In genomic region chr13:75330770-75331169, GRCh38 we compare ENCODE assay signal across 18 cellular contexts.
DNase-seq lines count a peak whose midpoint lies in the region; ATAC-seq, FAIRE-seq and TF ChIP-seq lines count a peak whose summit lies in the region.
"Had no signal": no experiment of that assay in that cellular context is flagged by ENCODE, and none has a peak within 500 bp of the region (broad histone marks: within the 10 kb centered on the region; RNA-seq: fewer than 3 reads in every experiment).

No MANE protein-coding gene starts in this region.

- H3K9me3 ChIP-seq in HepG2 (ENCODE audit: low read length), result no peaks in the 10 kb centered on the region
- no peaks in the 10 kb centered on the region for H3K9me3 ChIP-seq in right lobe of liver
- H3K9me3 ChIP-seq in endothelial cell of umbilical vein (replicated peaks; ENCODE audit: control insufficient read depth, insufficient read depth, low read length), result no peaks in the 10 kb centered on the region
- no peaks in the 10 kb centered on the region for H3K9me3 ChIP-seq in subcutaneous abdominal adipose tissue (ENCODE audit: control insufficient read depth in 5 of 5, low read length in 5 of 5)
- H3K9me3 ChIP-seq: BE2C had no signal

- ATAC-seq in HepG2, result no peak
- ATAC-seq in right lobe of liver, result no peak
- ATAC-seq in GM23338, result no peak
- no peak for ATAC-seq in esophagus mucosa

- H2AFZ ChIP-seq in HepG2 (ENCODE audit: low read length) (no peak overlapping the region), GM23338 (no peak overlapping the region), endothelial cell of umbilical vein (ENCODE audit: low read depth, low read length) (no peak overlapping the region)

- no peak for TF ChIP-seq RAD21 in HepG2 (CRISPR knock-in tag; IDR thresholded peaks at IDR 0.05)

- H3K4me1 Mint-ChIP-seq in GM23338, result peaks cover 45% of the 10 kb centered on the region

- no peak overlapping the region for H3K4me3 ChIP-seq in HepG2 (replicated peaks in 1 of 3; ENCODE audit: insufficient read depth in 1 of 3, low read depth in 2 of 3, low read length in 3 of 3)
- H3K4me3 ChIP-seq in right lobe of liver, result no peak overlapping the region
- no peak overlapping the region for H3K4me3 ChIP-seq in GM23338
- H3K4me3 ChIP-seq in endothelial cell of umbilical vein (replicated peaks in 1 of 3; ENCODE audit: insufficient read depth in 1 of 3, low read depth in 1 of 3, low read length in 3 of 3), result no peak overlapping the region
- H3K4me3 ChIP-seq in subcutaneous abdominal adipose tissue (ENCODE audit: low read depth in 1 of 5, low read length in 5 of 5), result no peak overlapping the region

- no peaks in the 10 kb centered on the region for H3K9me3 Mint-ChIP-seq in GM23338
- H3K9me3 Mint-ChIP-seq: CD8-positive, alpha-beta memory T cell; H9 had no signal

- dilution Hi-C loops in endothelial cell of umbilical vein (cut with MboI; ENCODE audit: extremely low pct_ligation_motif_present, low sequenced_read_pairs), result no loop called here

- no peaks in the 10 kb centered on the region for H3K27me3 Mint-ChIP-seq in GM23338 (ENCODE audit: insufficient read depth, low read depth, poor library complexity)
- H3K27me3 Mint-ChIP-seq: CD4-positive, CD25-positive, alpha-beta regulatory T cell had no signal

- H4K20me1 ChIP-seq in HepG2 (ENCODE audit: insufficient read depth, low read length), result no peaks in the 10 kb centered on the region
- no peaks in the 10 kb centered on the region for H4K20me1 ChIP-seq in GM23338 (replicated peaks; ENCODE audit: insufficient read depth)
- H4K20me1 ChIP-seq in endothelial cell of umbilical vein (replicated peaks; ENCODE audit: control insufficient read depth, extremely low read depth, insufficient read depth, low read length), result no peaks in the 10 kb centered on the region

- H3K36me3 Mint-ChIP-seq in GM23338 (ENCODE audit: low read depth), result peaks cover 18% of the 10 kb centered on the region

- DNase-seq in HepG2 (ENCODE audit: low spot score) (no peak), right lobe of liver (no peak), GM23338 (ENCODE audit: low spot score) (no peak), endothelial cell of umbilical vein (ENCODE audit: low read depth, low spot score) (peak; percentile 20), G401 (ENCODE audit: low spot score) (no peak)
- DNase-seq: ACHN; BE2C; C1 segment of cervical spinal cord; CD4-positive, CD25-positive, alpha-beta regulatory T cell; CD8-positive, alpha-beta memory T cell; COR-L47; GDM1; H9 had no signal

- H3K4me3 Mint-ChIP-seq in GM23338, result no peak overlapping the region
- H3K4me3 Mint-ChIP-seq: H9 had no signal

- H3K27me3 ChIP-seq in HepG2 (ENCODE audit: control insufficient read depth in 1 of 2, insufficient read depth in 2 of 2, low read length in 2 of 2) (no peaks in the 10 kb centered on the region), right lobe of liver (no peaks in the 10 kb centered on the region), GM23338 (ENCODE audit: insufficient read depth) (no peaks in the 10 kb centered on the region), endothelial cell of umbilical vein (ENCODE audit: control insufficient read depth in 2 of 2, insufficient read depth in 2 of 2, low read length in 2 of 2) (no peaks in the 10 kb centered on the region), subcutaneous abdominal adipose tissue (ENCODE audit: control insufficient read depth in 5 of 5, insufficient read depth in 4 of 5, low read length in 5 of 5) (no peaks in the 10 kb centered on the region)
- H3K27me3 ChIP-seq: BE2C had no signal

- no peak overlapping the region for H3K9ac ChIP-seq in HepG2 (ENCODE audit: insufficient read depth, low read depth, low read length)
- H3K9ac ChIP-seq in endothelial cell of umbilical vein (replicated peaks; ENCODE audit: extremely low read depth, insufficient read depth, low read length), result no peak overlapping the region
- no peak overlapping the region for H3K9ac ChIP-seq in subcutaneous abdominal adipose tissue (ENCODE audit: low read length in 5 of 5)

- 98% methylated on average over 2 of the region's 2 CpGs for WGBS in HepG2 (ENCODE audit: low lambda C conversion rate)
- WGBS in right lobe of liver (ENCODE audit: insufficient coverage, low coverage, low lambda C conversion rate, missing lambda C conversion rate), result 77% methylated on average over 2 of the region's 2 CpGs

- H3K79me2 ChIP-seq in HepG2 (ENCODE audit: insufficient read depth, low read length) (no peaks in the 10 kb centered on the region), GM23338 (replicated peaks; ENCODE audit: insufficient read depth) (no peaks in the 10 kb centered on the region), endothelial cell of umbilical vein (ENCODE audit: control insufficient read depth, insufficient read depth, low read length) (peaks cover 2% of the 10 kb centered on the region)

- in situ Hi-C loops in HepG2 (cut with HindIII; ENCODE audit: extremely low pct_ligation_motif_present, low pct_unique_long_range_greater_than_20kb), result no loop called here
- in situ Hi-C loops in G401 (cut with HindIII; ENCODE audit: low sequenced_read_pairs), result no loop called here

- peak overlapping the region; percentile 63 for H3K27ac ChIP-seq in HepG2 (ENCODE audit: extremely low read length, insufficient read depth, low read length)
- no peak overlapping the region for H3K27ac ChIP-seq in right lobe of liver
- no peak overlapping the region for H3K27ac ChIP-seq in GM23338 (ENCODE audit: low read depth)
- H3K27ac ChIP-seq in endothelial cell of umbilical vein (ENCODE audit: insufficient read depth, low read depth, low read length), result no peak overlapping the region
- peak overlapping the region; percentile 85 for H3K27ac ChIP-seq in subcutaneous abdominal adipose tissue (ENCODE audit: low read depth, low read length)

- TF ChIP-seq POLR2A in HepG2 (IDR thresholded peaks at IDR 0.05; ENCODE audit: insufficient read depth in 1 of 2, low read depth in 2 of 2, low read length in 2 of 2), result no peak
- TF ChIP-seq POLR2A in right lobe of liver (IDR thresholded peaks at IDR 0.05), result no peak
- TF ChIP-seq POLR2A in endothelial cell of umbilical vein (IDR thresholded peaks at IDR 0.05; ENCODE audit: low read depth, low read length), result no peak

- CTCF ChIA-PET in HepG2 (lab: Yijun Ruan, JAX; ENCODE audit: low intra/inter-chr PET ratio, low total read pairs), result no interaction called here
- CTCF ChIA-PET in endothelial cell of umbilical vein (lab: Charles Lee), result interaction anchor here (1.5 to 3.0 kb wide), 2 partner anchors 10 to 27 kb away, joined by 4 to 11 read pairs; no protein-coding TSS in a partner anchor

- POLR2A ChIA-PET in HepG2 (lab: Yijun Ruan, JAX) (interaction anchor here (0.7 to 3.4 kb wide), 2 partner anchors 9 to 152 kb away, joined by 3 to 12 read pairs; partner anchors contain the start of gene TBC1D4), endothelial cell of umbilical vein (lab: Charles Lee) (no interaction called here)

- H3K9me1 ChIP-seq in endothelial cell of umbilical vein (replicated peaks; ENCODE audit: control insufficient read depth, extremely low read depth, insufficient read depth, low read length), result peaks cover 2% of the 10 kb centered on the region

- H3K4me1 ChIP-seq in HepG2 (ENCODE audit: insufficient read depth, low read length) (peaks cover 52% of the 10 kb centered on the region), right lobe of liver (peaks cover 0 to 22% (median 2%) of the 10 kb centered on the region in 4 donors), GM23338 (ENCODE audit: insufficient read depth) (peaks cover 22% of the 10 kb centered on the region), endothelial cell of umbilical vein (ENCODE audit: control insufficient read depth, extremely low read depth, insufficient read depth, low read length) (peaks cover 21% of the 10 kb centered on the region), subcutaneous abdominal adipose tissue (ENCODE audit: control insufficient read depth in 5 of 5, insufficient read depth in 5 of 5, low read length in 5 of 5) (peaks cover 2 to 46% (median 16%) of the 10 kb centered on the region in 5 donors)

- no peaks in the 10 kb centered on the region for H3K9me2 ChIP-seq in GM23338 (ENCODE audit: insufficient read depth)

- TF ChIP-seq EP300 in HepG2 (IDR thresholded peaks at IDR 0.05; ENCODE audit: low read depth in 2 of 2, low read length in 2 of 2), result no peak
- TF ChIP-seq EP300 in HepG2 (CRISPR knock-in tag; IDR thresholded peaks at IDR 0.05; ENCODE audit: borderline replicate concordance), result no peak

- no TSS peak for BruUV-seq in HepG2 (replicated peaks; lab: Mats Ljungman, UMichigan)
- BruUV-seq in endothelial cell of umbilical vein (replicated peaks; lab: Mats Ljungman, UMichigan), result no TSS peak

- H3K4me2 ChIP-seq in HepG2 (ENCODE audit: low read depth, low read length) (no peak overlapping the region), GM23338 (peak overlapping the region; percentile 29; the same call in 1 of the 2 replicates), endothelial cell of umbilical vein (ENCODE audit: insufficient read depth, low read length) (no peak overlapping the region)

- peaks cover 12 to 38% of the 10 kb centered on the region in 2 experiments for H3K36me3 ChIP-seq in HepG2 (replicated peaks in 1 of 2; ENCODE audit: control insufficient read depth in 1 of 2, insufficient read depth in 2 of 2, low read length in 2 of 2)
- no peaks in the 10 kb centered on the region for H3K36me3 ChIP-seq in right lobe of liver
- H3K36me3 ChIP-seq in GM23338 (ENCODE audit: insufficient read depth), result no peaks in the 10 kb centered on the region
- H3K36me3 ChIP-seq in endothelial cell of umbilical vein (ENCODE audit: control insufficient read depth in 2 of 2, extremely low read depth in 1 of 2, insufficient read depth in 2 of 2, low read length in 2 of 2), result peaks cover 4 to 9% of the 10 kb centered on the region in 2 experiments
- peaks cover 0 to 17% (median 15%) of the 10 kb centered on the region in 5 donors for H3K36me3 ChIP-seq in subcutaneous abdominal adipose tissue (ENCODE audit: control insufficient read depth in 5 of 5, insufficient read depth in 5 of 5, low read length in 5 of 5)

- intact Hi-C loops in HepG2 (cut with micrococcal nuclease; ENCODE audit: unreplicated experiment) (no loop called here), right lobe of liver (cut with DNase I) (no loop called here), endothelial cell of umbilical vein (cut with micrococcal nuclease) (no loop called here)

- FAIRE-seq in HepG2 (lab: Jason Lieb, UNC) (no peak), endothelial cell of umbilical vein (lab: Jason Lieb, UNC) (no peak)
- FAIRE-seq: A204.1, D721Med, H1 had no signal

- no peaks in the 10 kb centered on the region for H3F3A ChIP-seq in GM23338 (replicated peaks; ENCODE audit: low read depth)

- H3K27ac Mint-ChIP-seq in GM23338, result no peak overlapping the region
- H3K27ac Mint-ChIP-seq: CD8-positive, alpha-beta memory T cell had no signal

- no peak for TF ChIP-seq CTCF in HepG2 (CRISPR knock-in tag; IDR thresholded peaks at IDR 0.05)
- no peak for TF ChIP-seq CTCF in right lobe of liver (IDR thresholded peaks at IDR 0.05)
- no peak for TF ChIP-seq CTCF in GM23338 (conservative IDR thresholded peaks at IDR 0.05; ENCODE audit: low read depth in 2 of 2)
- TF ChIP-seq CTCF in endothelial cell of umbilical vein (IDR thresholded peaks at IDR 0.05; ENCODE audit: extremely low read depth in 1 of 2, insufficient read depth in 1 of 2, low read depth in 1 of 2, low read length in 2 of 2), result no peak

TF ChIP-seq in GM23338, 12 proteins besides CTCF, POLR2A, EP300 and RAD21 (continues in another document):
- TF ChIP-seq ZNF114 (CRISPR knock-in tag; IDR thresholded peaks at IDR 0.05), result no peak

TF ChIP-seq in endothelial cell of umbilical vein, 7 proteins besides CTCF, POLR2A, EP300 and RAD21 (continues in another document):
- TF ChIP-seq POLR2AphosphoS5 (IDR thresholded peaks at IDR 0.05; ENCODE audit: insufficient read depth, low read depth, low read length), result no peak

Comparison
In these comparisons a context has a peak if more than half of its experiments do, and no peak if none do; other contexts are left out.
1. H3K27ac ChIP-seq: peak in HepG2 (single experiment) and subcutaneous abdominal adipose tissue (single experiment); none in right lobe of liver (0 of 3), GM23338 (single experiment) and endothelial cell of umbilical vein (single experiment).